In genomic region chr14:76690502-76691105, GRCh38 we compare ENCODE assay signal across 1 cellular context.
TF ChIP-seq lines count a peak whose summit lies in the region.

No MANE protein-coding gene starts in this region.

TF ChIP-seq in IMR-90, 13 proteins besides CTCF, POLR2A, EP300 and RAD21:
- no peak for TF ChIP-seq ELK1 (IDR thresholded peaks at IDR 0.05; ENCODE audit: borderline replicate concordance, low read depth, low read length)
- TF ChIP-seq FOS (IDR thresholded peaks at IDR 0.05; ENCODE audit: low read depth, low read length), result no peak
- no peak for TF ChIP-seq USF2 (IDR thresholded peaks at IDR 0.05; ENCODE audit: low read depth, low read length)
- TF ChIP-seq CEBPB (IDR thresholded peaks at IDR 0.05; ENCODE audit: low read depth, low read length), result no peak
- no peak for TF ChIP-seq RCOR1 (IDR thresholded peaks at IDR 0.05; ENCODE audit: insufficient replicate concordance, low read length)
- no peak for TF ChIP-seq CHD1 (IDR thresholded peaks at IDR 0.05; ENCODE audit: low read depth, low read length)
- TF ChIP-seq RFX5 (IDR thresholded peaks at IDR 0.05; ENCODE audit: low read depth, low read length), result no peak
- no peak for TF ChIP-seq MXI1 (IDR thresholded peaks at IDR 0.05; ENCODE audit: borderline replicate concordance, low read depth, low read length)
- TF ChIP-seq SMC3 (IDR thresholded peaks at IDR 0.05; ENCODE audit: low read depth, low read length), result no peak
- TF ChIP-seq MAFK (IDR thresholded peaks at IDR 0.05; ENCODE audit: low read depth, low read length), result no peak
- no peak for TF ChIP-seq MAZ (IDR thresholded peaks at IDR 0.05; ENCODE audit: borderline replicate concordance, low read depth, low read length)
- no peak for TF ChIP-seq BHLHE40 (IDR thresholded peaks at IDR 0.05; ENCODE audit: low read depth, low read length)
- no peak for TF ChIP-seq NFE2L2 (IDR thresholded peaks at IDR 0.05; ENCODE audit: low read depth, low read length)
